Comparison of ENCODE assay signal across 22 cellular contexts in genomic region chr12:50120521-50120920, GRCh38. TPM values are rescaled to one million over a fixed set of nuclear protein-coding genes. Genes with fewer than 3 reads are reported as not detected.
"Had no signal": no experiment of that assay in that cellular context is flagged by ENCODE, and none has a peak within 500 bp of the region (broad histone marks: within the 10 kb centered on the region; RNA-seq: fewer than 3 reads in every experiment).

No MANE protein-coding gene starts in this region.

- H3K27ac Mint-ChIP-seq: activated T-helper 1 cell treated with anti-CD3 and anti-CD28 coated beads, Interleukin-12 subunit alpha, Interleukin-12 subunit beta, Interleukin-2, Interleukin-4 antibody, amounts not matched to agents 30 ng/mL and 10 ng/mL and 1 ng/mL, durations not matched to agents 14 hours and 24 hours and 36 hours; endodermal cell; memory B cell; stimulated activated naive B cell treated with anti-CD40 and anti-IgM and Interleukin-4, amounts not matched to agents 10 μg/mL and 1 μg/mL and 100 μg/mL, for 72 hours; T-helper 1 cell treated with Interleukin-12 subunit alpha and Interleukin-12 subunit beta and Interleukin-4 antibody, amounts not matched to agents 30 μg/mL and 1 μg/mL, for 36 hours had no signal

- H3K27ac ChIP-seq: colonic mucosa, esophagus squamous epithelium, sigmoid colon, upper lobe of left lung had no signal

- DNase-seq: activated CD4-positive, alpha-beta T cell treated with anti-CD3 and anti-CD28 coated beads for 4 hours; activated CD4-positive, alpha-beta T cell treated with anti-CD3 and anti-CD28 coated beads, Interleukin-2, amount 50 U/mL, for 48 hours; activated CD4-positive, CD25-positive, alpha-beta regulatory T cell; activated gamma-delta T cell treated with Interleukin-2 at 50 U/mL for 16 hours; aorta; central memory CD4-positive, alpha-beta T cell; colonic mucosa; endodermal cell; esophagus squamous epithelium; gastrocnemius medialis; hypothalamus; stimulated activated CD4-positive, alpha-beta T cell treated with anti-CD3 and anti-CD28 coated beads, Interleukin-15, amount 100 ng/mL, for 24 hours; stimulated activated naive B cell treated with anti-CD40 and anti-IgM and Interleukin-4, amounts not matched to agents 10 μg/mL and 1 μg/mL and 100 μg/mL, for 72 hours; T1000; upper lobe of left lung had no signal

- H3K9me3 Mint-ChIP-seq: activated T-helper 1 cell treated with anti-CD3 and anti-CD28 coated beads, Interleukin-12 subunit alpha, Interleukin-12 subunit beta, Interleukin-2, Interleukin-4 antibody, amounts not matched to agents 30 ng/mL and 10 ng/mL and 1 ng/mL, durations not matched to agents 14 hours and 24 hours and 36 hours; brain; endodermal cell; memory B cell; neural crest cell; stimulated activated naive B cell treated with anti-CD40 and anti-IgM and Interleukin-4, amounts not matched to agents 10 μg/mL and 1 μg/mL and 100 μg/mL, for 72 hours; T-helper 1 cell treated with Interleukin-12 subunit alpha and Interleukin-12 subunit beta and Interleukin-4 antibody, amounts not matched to agents 30 μg/mL and 1 μg/mL, for 36 hours had no signal

- H3K4me3 ChIP-seq: colonic mucosa, esophagus squamous epithelium, gastrocnemius medialis, sigmoid colon, smooth muscle cell, upper lobe of left lung had no signal

- H3K27me3 Mint-ChIP-seq: brain; memory B cell; stimulated activated naive B cell treated with anti-CD40 and anti-IgM and Interleukin-4, amounts not matched to agents 10 μg/mL and 1 μg/mL and 100 μg/mL, for 72 hours had no signal

- H3K4me1 Mint-ChIP-seq: endodermal cell, neural crest cell had no signal

- ATAC-seq: gastrocnemius medialis; stimulated activated naive B cell treated with anti-CD40 and anti-IgM and Interleukin-4, amounts not matched to agents 10 μg/mL and 1 μg/mL and 100 μg/mL, for 72 hours had no signal

- H3K4me3 Mint-ChIP-seq: activated T-helper 1 cell treated with anti-CD3 and anti-CD28 coated beads, Interleukin-12 subunit alpha, Interleukin-12 subunit beta, Interleukin-2, Interleukin-4 antibody, amounts not matched to agents 30 ng/mL and 10 ng/mL and 1 ng/mL, durations not matched to agents 14 hours and 24 hours and 36 hours; brain; endodermal cell; memory B cell; neural crest cell; stimulated activated naive B cell treated with anti-CD40 and anti-IgM and Interleukin-4, amounts not matched to agents 10 μg/mL and 1 μg/mL and 100 μg/mL, for 72 hours; T-helper 1 cell treated with Interleukin-12 subunit alpha and Interleukin-12 subunit beta and Interleukin-4 antibody, amounts not matched to agents 30 μg/mL and 1 μg/mL, for 36 hours had no signal

RNA-seq across cellular contexts. Expression of gene GPD1, which starts 16.7 kb away (rescaled TPM):
- total RNA-seq: smooth muscle cell had no signal
